Comparison of ENCODE assay signal across 8 cellular contexts in genomic region chr4:40629401-40630334, GRCh38. TPM values are rescaled to one million over a fixed set of nuclear protein-coding genes. Genes with fewer than 3 reads are reported as not detected.
DNase-seq lines count a peak whose midpoint lies in the region; ATAC-seq and TF ChIP-seq lines count a peak whose summit lies in the region.

TSS of gene RBM47 (minus strand) at chr4:40629864. CDS start at chr4:40438893, 190,971 bp downstream.

- DNase-seq in Calu3 (peak; percentile 78), RKO (ENCODE audit: low spot score) (peak; percentile 4), brain microvascular endothelial cell (peak; percentile 4), iPS-NIHi7 (ENCODE audit: extremely low spot score) (peak; percentile 63), GF-D8 (lab: John Stamatoyannopoulos, UW) (no peak)

- no TSS peak for BruUV-seq in Calu3 (replicated peaks; lab: Mats Ljungman, UMichigan)

- H3K4me3 ChIP-seq in brain microvascular endothelial cell (ENCODE audit: low read depth, low read length) (peak within 1 kb of the TSS; percentile 61), skeletal muscle tissue (ENCODE audit: low read length in 3 of 3) (peak within 1 kb of the TSS; percentile 62 to 82 (median 67))

- H3K27ac Mint-ChIP-seq in Calu3 (ENCODE audit: unreplicated experiment) = peak within 1 kb of the TSS; percentile 98

- H3K27ac ChIP-seq in brain microvascular endothelial cell (no peak within 1 kb of the TSS), skeletal muscle tissue (ENCODE audit: low read depth, low read length) (peak within 1 kb of the TSS; percentile 76)

- peak within 1 kb of the TSS; percentile 94 for H3K4me3 Mint-ChIP-seq in Calu3 (ENCODE audit: low read depth, unreplicated experiment)

- H3K27me3 ChIP-seq in brain microvascular endothelial cell (replicated peaks) (peaks cover 2% of the 10 kb centered on the region), skeletal muscle tissue (ENCODE audit: control insufficient read depth in 3 of 3, insufficient read depth in 3 of 3, low read length in 3 of 3) (peaks cover 7 to 19% (median 17%) of the 10 kb centered on the region in 3 donors)

- peaks cover 21% of the 10 kb centered on the region for H3K4me1 Mint-ChIP-seq in Calu3 (ENCODE audit: low read depth, unreplicated experiment)

- CTCF ChIA-PET in Calu3 (lab: Charles Lee) = interaction anchor here (0.6 to 1.2 kb wide), 2 partner anchors 89 to 318 kb away, joined by 3 read pairs; no protein-coding TSS in a partner anchor

- H3K4me1 ChIP-seq in skeletal muscle tissue (ENCODE audit: control insufficient read depth in 3 of 3, insufficient read depth in 3 of 3, low read length in 3 of 3) = peaks cover 0 to 10% (median 3%) of the 10 kb centered on the region in 3 donors

- no peaks in the 10 kb centered on the region for H3K9me3 Mint-ChIP-seq in Calu3 (ENCODE audit: low read depth, unreplicated experiment)

- H3K36me3 ChIP-seq in brain microvascular endothelial cell (replicated peaks) = no peaks in the 10 kb centered on the region
- H3K36me3 ChIP-seq in skeletal muscle tissue (ENCODE audit: control insufficient read depth in 3 of 3, insufficient read depth in 3 of 3, low read length in 3 of 3) = no peaks in the 10 kb centered on the region

- peak within 1 kb of the TSS; percentile 62 to 74 (median 68) for H3K9ac ChIP-seq in skeletal muscle tissue (ENCODE audit: low read depth in 1 of 3, low read length in 3 of 3)

- TF ChIP-seq CTCF in Calu3 (IDR thresholded peaks at IDR 0.05; ENCODE audit: unreplicated experiment) (no peak), brain microvascular endothelial cell (IDR thresholded peaks at IDR 0.05; ENCODE audit: low read depth, low read length, missing control alignments) (peak; percentile 1)

- no peaks in the 10 kb centered on the region for H3K27me3 Mint-ChIP-seq in Calu3 (ENCODE audit: unreplicated experiment)

- H3K36me3 Mint-ChIP-seq in Calu3 (ENCODE audit: insufficient read depth, unreplicated experiment) = peaks cover 51% of the 10 kb centered on the region

- ATAC-seq in GM19438 (IDR thresholded peaks at IDR 0.05; ENCODE audit: low read depth, unreplicated experiment) (peak; percentile 50), HG03460 (IDR thresholded peaks at IDR 0.05; ENCODE audit: unreplicated experiment) (peak; percentile 53)

- no peaks in the 10 kb centered on the region for H3K9me3 ChIP-seq in skeletal muscle tissue (ENCODE audit: control insufficient read depth in 3 of 3, low read length in 3 of 3)

- intact Hi-C loops in Calu3 (cut with micrococcal nuclease; ENCODE audit: unreplicated experiment) = loop anchor here (2.0 to 5.0 kb wide), 4 partner anchors 33 to 117 kb away; no protein-coding TSS in a partner anchor

- in situ Hi-C loops in brain microvascular endothelial cell (cut with HindIII; ENCODE audit: low pct_ligation_motif_present, low sequenced_read_pairs) = no loop called here

RNA-seq across cellular contexts. Expression of gene RBM47, which starts in this region (rescaled TPM):
- total RNA-seq in Calu3 (2022) (86.6 and 106 TPM in 2 replicates), skeletal muscle tissue (2.6 TPM)

Comparison
In these comparisons a context has a peak if more than half of its experiments do, and no peak if none do; other contexts are left out.
1. RNA of gene RBM47 (total RNA-seq): 86.6 to 106 TPM in Calu3; 2.6 TPM in skeletal muscle tissue (single experiment); every median in the first group is over 10 times any median in the second.